In the genomic region with DNA sequence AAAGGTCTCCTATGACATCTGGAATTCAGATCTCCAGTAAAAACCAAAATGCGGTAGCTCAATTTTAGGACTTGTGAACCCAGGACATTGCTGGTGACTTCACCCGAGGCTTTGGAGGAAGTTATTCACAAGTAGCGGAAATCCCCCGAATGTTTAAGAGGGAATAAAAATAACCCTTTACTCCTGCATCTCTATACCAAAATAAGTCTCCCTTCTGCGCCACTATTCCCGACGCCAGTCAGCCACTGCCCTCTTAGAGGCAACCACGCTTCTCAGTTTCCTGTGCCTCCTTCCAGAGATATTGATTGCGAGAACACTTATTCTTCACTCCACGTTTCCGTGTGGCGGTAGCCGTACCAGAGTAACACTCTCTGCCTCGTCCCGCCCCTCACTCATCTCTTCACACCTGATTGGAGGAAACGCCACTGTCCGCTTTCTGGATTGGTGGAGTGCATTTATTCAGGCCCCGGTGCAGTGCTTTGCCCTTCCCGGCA, we compare ENCODE assay signal across 1 cellular context.
TF ChIP-seq lines count a peak whose summit lies in the region.

No MANE protein-coding gene starts in this region.

TF ChIP-seq in GM23338, 12 proteins besides CTCF, POLR2A, EP300 and RAD21 (continued from another document):
- TF ChIP-seq, protein P1, sequence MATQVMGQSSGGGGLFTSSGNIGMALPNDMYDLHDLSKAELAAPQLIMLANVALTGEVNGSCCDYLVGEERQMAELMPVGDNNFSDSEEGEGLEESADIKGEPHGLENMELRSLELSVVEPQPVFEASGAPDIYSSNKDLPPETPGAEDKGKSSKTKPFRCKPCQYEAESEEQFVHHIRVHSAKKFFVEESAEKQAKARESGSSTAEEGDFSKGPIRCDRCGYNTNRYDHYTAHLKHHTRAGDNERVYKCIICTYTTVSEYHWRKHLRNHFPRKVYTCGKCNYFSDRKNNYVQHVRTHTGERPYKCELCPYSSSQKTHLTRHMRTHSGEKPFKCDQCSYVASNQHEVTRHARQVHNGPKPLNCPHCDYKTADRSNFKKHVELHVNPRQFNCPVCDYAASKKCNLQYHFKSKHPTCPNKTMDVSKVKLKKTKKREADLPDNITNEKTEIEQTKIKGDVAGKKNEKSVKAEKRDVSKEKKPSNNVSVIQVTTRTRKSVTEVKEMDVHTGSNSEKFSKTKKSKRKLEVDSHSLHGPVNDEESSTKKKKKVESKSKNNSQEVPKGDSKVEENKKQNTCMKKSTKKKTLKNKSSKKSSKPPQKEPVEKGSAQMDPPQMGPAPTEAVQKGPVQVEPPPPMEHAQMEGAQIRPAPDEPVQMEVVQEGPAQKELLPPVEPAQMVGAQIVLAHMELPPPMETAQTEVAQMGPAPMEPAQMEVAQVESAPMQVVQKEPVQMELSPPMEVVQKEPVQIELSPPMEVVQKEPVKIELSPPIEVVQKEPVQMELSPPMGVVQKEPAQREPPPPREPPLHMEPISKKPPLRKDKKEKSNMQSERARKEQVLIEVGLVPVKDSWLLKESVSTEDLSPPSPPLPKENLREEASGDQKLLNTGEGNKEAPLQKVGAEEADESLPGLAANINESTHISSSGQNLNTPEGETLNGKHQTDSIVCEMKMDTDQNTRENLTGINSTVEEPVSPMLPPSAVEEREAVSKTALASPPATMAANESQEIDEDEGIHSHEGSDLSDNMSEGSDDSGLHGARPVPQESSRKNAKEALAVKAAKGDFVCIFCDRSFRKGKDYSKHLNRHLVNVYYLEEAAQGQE (IDR thresholded peaks at IDR 0.05; ENCODE audit: unreplicated experiment): no peak
- no peak for TF ChIP-seq CREB1 (CRISPR knock-in tag; IDR thresholded peaks at IDR 0.05; ENCODE audit: low read depth)
- no peak for TF ChIP-seq ZNF114 (CRISPR knock-in tag; IDR thresholded peaks at IDR 0.05)
- no peak for TF ChIP-seq ZNF331 (CRISPR knock-in tag; IDR thresholded peaks at IDR 0.05; ENCODE audit: low read depth)
- TF ChIP-seq EZH2phosphoT487 (IDR thresholded peaks at IDR 0.05; ENCODE audit: unreplicated experiment): no peak
- TF ChIP-seq NANOG (IDR thresholded peaks at IDR 0.05; ENCODE audit: borderline replicate concordance): no peak
- TF ChIP-seq STAT1 (IDR thresholded peaks at IDR 0.05; ENCODE audit: unreplicated experiment): no peak
- TF ChIP-seq, protein P2, sequence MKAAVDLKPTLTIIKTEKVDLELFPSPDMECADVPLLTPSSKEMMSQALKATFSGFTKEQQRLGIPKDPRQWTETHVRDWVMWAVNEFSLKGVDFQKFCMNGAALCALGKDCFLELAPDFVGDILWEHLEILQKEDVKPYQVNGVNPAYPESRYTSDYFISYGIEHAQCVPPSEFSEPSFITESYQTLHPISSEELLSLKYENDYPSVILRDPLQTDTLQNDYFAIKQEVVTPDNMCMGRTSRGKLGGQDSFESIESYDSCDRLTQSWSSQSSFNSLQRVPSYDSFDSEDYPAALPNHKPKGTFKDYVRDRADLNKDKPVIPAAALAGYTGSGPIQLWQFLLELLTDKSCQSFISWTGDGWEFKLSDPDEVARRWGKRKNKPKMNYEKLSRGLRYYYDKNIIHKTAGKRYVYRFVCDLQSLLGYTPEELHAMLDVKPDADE (IDR thresholded peaks at IDR 0.05): no peak
